11 cellular contexts compared by ENCODE assay signal in genomic region chr1:27372808-27373690, GRCh38. TPM values are rescaled to one million over a fixed set of nuclear protein-coding genes. Genes with fewer than 3 reads are reported as not detected.
DNase-seq lines count a peak whose midpoint lies in the region; ATAC-seq and TF ChIP-seq lines count a peak whose summit lies in the region.
"Had no signal": no experiment of that assay in that cellular context is flagged by ENCODE, and none has a peak within 500 bp of the region (broad histone marks: within the 10 kb centered on the region; RNA-seq: fewer than 3 reads in every experiment).

No MANE protein-coding gene starts in this region.

- no peaks in the 10 kb centered on the region for H3K27me3 ChIP-seq in left lung

- H3K9me3 ChIP-seq in left lung: no peaks in the 10 kb centered on the region

- no peak for ATAC-seq in left lung

- no peaks in the 10 kb centered on the region for H3K36me3 ChIP-seq in left lung

- H3K4me3 ChIP-seq in GM12865 (ENCODE audit: low read depth, low read length) (no peak overlapping the region), fibroblast of pulmonary artery (replicated peaks; ENCODE audit: low read depth, low read length) (no peak overlapping the region), retinal pigment epithelial cell (ENCODE audit: low read length) (no peak overlapping the region), left lung (peak overlapping the region in 1 of 2 donors; percentile 40)

- peak; percentile 20 for TF ChIP-seq CTCF in GM12865 (IDR thresholded peaks at IDR 0.05; ENCODE audit: insufficient read depth, low read depth, low read length, missing control alignments)
- TF ChIP-seq CTCF in fibroblast of pulmonary artery (IDR thresholded peaks at IDR 0.05; ENCODE audit: low read length, missing control alignments): peak; percentile 42
- TF ChIP-seq CTCF in retinal pigment epithelial cell (conservative IDR thresholded peaks at IDR 0.05; ENCODE audit: low read depth, low read length): peak; percentile 51
- TF ChIP-seq CTCF in left lung (IDR thresholded peaks at IDR 0.05): peak in 1 of 2 donors; percentile 26

- H3K27ac ChIP-seq in left lung: peak overlapping the region in 1 of 2 donors; percentile 73

- peaks cover under 1 to 30% of the 10 kb centered on the region in 2 donors for H3K4me1 ChIP-seq in left lung

- intact Hi-C loops in left lung (cut with DNase I): no loop called here

- DNase-seq in GM12865 (ENCODE audit: low read depth) (no peak), OCI-M1 (lab: John Stamatoyannopoulos, UW) (peak; percentile 20), fibroblast of pulmonary artery (ENCODE audit: low read depth) (no peak), retinal pigment epithelial cell (ENCODE audit: low read depth) (no peak), GF-D8 (lab: John Stamatoyannopoulos, UW) (no peak), NCI-H446 treated with DMSO at 0.1 percent for 48 hours (lab: John Stamatoyannopoulos, UW) (no peak), left lung (no peak)
- DNase-seq: activated CD8-positive, alpha-beta memory T cell treated with anti-CD3 and anti-CD28 coated beads, Interleukin-2, amount 50 U/mL, for 4 hours; T-helper 1 cell had no signal

RNA-seq across cellular contexts. Expression of gene FCN3, which starts 1.6 kb away (rescaled TPM):
- total RNA-seq in left lung: 100 to 1,000 TPM; 156 to 487 TPM
- total RNA-seq: frontal cortex, NCI-H460 had no signal

RNA-seq across cellular contexts. Expression of gene MAP3K6, which starts 6.3 kb away (rescaled TPM):
- total RNA-seq in left lung: 10 to 100 TPM; 81.7 to 83.3 TPM

RNA-seq across cellular contexts. Expression of gene CD164L2, which starts 10.1 kb away (rescaled TPM):
- total RNA-seq in left lung: 1 to 10 TPM; 4.0 to 5.9 TPM
- total RNA-seq: frontal cortex, NCI-H460 had no signal

RNA-seq across cellular contexts. Expression of gene GPR3, which starts 19.4 kb away (rescaled TPM):
- total RNA-seq in left lung: under 1 TPM; 0.16 to 0.29 TPM

RNA-seq across cellular contexts. Expression of gene SYTL1, which starts 31.2 kb away (rescaled TPM):
- total RNA-seq in left lung: 10 to 100 TPM; 41.4 to 44.1 TPM
- total RNA-seq: frontal cortex had no signal
